In the genomic region with DNA sequence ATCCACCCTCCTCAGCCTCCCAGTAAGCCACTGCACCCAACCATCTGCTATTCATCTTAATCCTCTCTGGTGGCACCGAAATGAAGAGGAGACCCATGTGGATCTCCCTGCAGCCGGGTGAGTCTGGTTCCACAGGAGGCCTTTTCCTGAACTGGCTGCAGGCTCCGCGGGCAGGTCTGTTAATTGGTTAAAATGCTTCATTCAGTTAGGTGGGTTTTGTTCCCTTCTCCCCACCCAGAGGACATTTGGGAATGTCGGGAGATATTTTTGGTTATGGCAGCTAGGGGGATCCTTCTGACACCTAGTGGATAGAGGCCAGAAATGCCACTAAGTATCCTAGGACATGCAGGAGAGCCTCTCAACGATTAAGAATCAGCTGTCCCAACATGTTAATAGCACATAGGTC, we compare ENCODE assay signal across 8 cellular contexts. TPM values are rescaled to one million over a fixed set of nuclear protein-coding genes. Genes with fewer than 3 reads are reported as not detected.
DNase-seq lines count a peak whose midpoint lies in the region; ATAC-seq and TF ChIP-seq lines count a peak whose summit lies in the region.

No MANE protein-coding gene starts in this region.

- no peaks in the 10 kb centered on the region for H4K20me1 ChIP-seq in HCT116 (ENCODE audit: insufficient read depth)

- CTCF ChIA-PET in BJ (lab: Yijun Ruan, JAX) (interaction anchor here (0.8 to 3.5 kb wide), 15 partner anchors 10 to 755 kb away, joined by 3 to 16 read pairs (median 4); a partner anchor contains a TSS), HCT116 (lab: Charles Lee) (interaction anchor here (0.6 to 1.8 kb wide), 14 partner anchors 9 to 303 kb away, joined by 3 to 13 read pairs (median 4); a partner anchor contains a TSS)

- POLR2A ChIA-PET in BJ (lab: Charles Lee): no interaction called here
- POLR2A ChIA-PET in HCT116 (lab: Charles Lee): interaction anchor here (0.7 kb wide), 1 partner anchor 67 kb away, joined by 6 read pairs; no protein-coding TSS in a partner anchor

- peaks cover 5% of the 10 kb centered on the region for H3K27me3 ChIP-seq in BJ (ENCODE audit: control insufficient read depth, insufficient read depth, low read length)
- H3K27me3 ChIP-seq in HCT116 (ENCODE audit: insufficient read depth, low read length): no peaks in the 10 kb centered on the region
- no peaks in the 10 kb centered on the region for H3K27me3 ChIP-seq in Peyer's patch

- DNase-seq in BJ (ENCODE audit: low read depth) (no peak), HCT116 (ENCODE audit: low read depth, low spot score) (peak; percentile 57), Peyer's patch (peak in 1 of 3 donors; percentile 42), fibroblast of peridontal ligament (ENCODE audit: extremely low read depth) (peak; percentile 61), posterior vena cava (ENCODE audit: low spot score) (peak; percentile 14)
- no peak for DNase-seq in activated CD4-positive, CD25-positive, alpha-beta regulatory T cell (lab: John Stamatoyannopoulos, UW)
- DNase-seq in activated T-cell treated with anti-CD3 and anti-CD28 coated beads, Interleukin-2, amount 50 U/mL, for 48 hours: no peak

- TF ChIP-seq CTCF in BJ (IDR thresholded peaks at IDR 0.05; ENCODE audit: insufficient read depth, low read depth, low read length) (peak; percentile 75), HCT116 (IDR thresholded peaks at IDR 0.05 in 2 of 3, conservative IDR thresholded peaks at IDR 0.05 in 1 of 3; ENCODE audit: borderline replicate concordance in 1 of 3, insufficient read depth in 1 of 3, low read depth in 2 of 3, low read length in 2 of 3) (peak; percentile 79 to 86 (median 82)), Peyer's patch (IDR thresholded peaks at IDR 0.05) (peak in 4 of 6 experiments; percentile 34 to 64 (median 61))

- no peak overlapping the region for H3K27ac ChIP-seq in HCT116 (ENCODE audit: low read depth, low read length)
- H3K27ac ChIP-seq in Peyer's patch: no peak overlapping the region

- H3K36me3 ChIP-seq in BJ (ENCODE audit: control insufficient read depth, insufficient read depth, low read length): no peaks in the 10 kb centered on the region
- H3K36me3 ChIP-seq in HCT116 (ENCODE audit: control insufficient read depth in 1 of 2, insufficient read depth in 2 of 2, low read length in 2 of 2): no peaks in the 10 kb centered on the region
- H3K36me3 ChIP-seq in Peyer's patch: no peaks in the 10 kb centered on the region

- intact Hi-C loops in HCT116 (cut with micrococcal nuclease) (no loop called here), posterior vena cava (cut with DNase I) (no loop called here)

- H3K4me2 ChIP-seq in HCT116 (ENCODE audit: low read length): peak overlapping the region; percentile 69

- H3K9me2 ChIP-seq in HCT116 (ENCODE audit: insufficient read depth): no peaks in the 10 kb centered on the region

- H3K4me1 ChIP-seq in HCT116 (ENCODE audit: control insufficient read depth in 1 of 2, insufficient read depth in 2 of 2, low read length in 2 of 2) (peaks cover 4 to 10% of the 10 kb centered on the region in 2 experiments; a peak in 3 of 4 replicates), Peyer's patch (peaks cover 0 to 5% (median 0%) of the 10 kb centered on the region in 4 donors)

- peak; percentile 65 for TF ChIP-seq RAD21 in HCT116 (IDR thresholded peaks at IDR 0.05; ENCODE audit: low read depth)

- TF ChIP-seq POLR2A in HCT116 (IDR thresholded peaks at IDR 0.05; ENCODE audit: borderline replicate concordance, extremely low read depth, insufficient read depth, insufficient read length): no peak
- TF ChIP-seq POLR2A in Peyer's patch (IDR thresholded peaks at IDR 0.05): no peak

- peak overlapping the region; percentile 99 for H2AFZ ChIP-seq in HCT116 (ENCODE audit: low read depth, low read length, poor library complexity, severe bottlenecking)

- ATAC-seq in HCT116: peak; percentile 96
- ATAC-seq in GM21825 (IDR thresholded peaks at IDR 0.05; ENCODE audit: unreplicated experiment): no peak

- BruUV-seq in HCT116 (replicated peaks; lab: Mats Ljungman, UMichigan): no TSS peak

- no peak overlapping the region for H3K9ac ChIP-seq in HCT116 (ENCODE audit: low read length)

- H3K9me3 ChIP-seq in HCT116 (ENCODE audit: control insufficient read depth in 1 of 2, insufficient read depth in 1 of 2, low read depth in 1 of 2, low read length in 2 of 2): no peaks in the 10 kb centered on the region
- H3K9me3 ChIP-seq in Peyer's patch: no peaks in the 10 kb centered on the region

- H3K4me3 ChIP-seq in BJ (ENCODE audit: low read depth, low read length): no peak overlapping the region
- H3K4me3 ChIP-seq in HCT116 (replicated peaks in 1 of 2; ENCODE audit: low read depth in 1 of 2, low read length in 2 of 2): peak overlapping the region; percentile 15 to 38; a peak in 3 of 4 replicates
- no peak overlapping the region for H3K4me3 ChIP-seq in Peyer's patch

- no peaks in the 10 kb centered on the region for H3K79me2 ChIP-seq in HCT116 (ENCODE audit: insufficient read depth, low read length)

- RAD21 ChIA-PET in HCT116 (lab: Charles Lee; ENCODE audit: low non-redundant PET in 1 of 2, low total read pairs in 2 of 2, uncharacterized antibody in 2 of 2, unreplicated experiment in 2 of 2): interaction anchor here (0.6 to 1.7 kb wide), 4 partner anchors 20 to 79 kb away, joined by 3 to 9 read pairs (median 4); no protein-coding TSS in a partner anchor

TF ChIP-seq in HCT116, 20 proteins besides CTCF, POLR2A, EP300 and RAD21:
- TF ChIP-seq EGR1 (IDR thresholded peaks at IDR 0.05; ENCODE audit: low read depth) (no peak), YY1 (IDR thresholded peaks at IDR 0.05; ENCODE audit: extremely low read depth, insufficient replicate concordance, low read depth, low read length) (peak; percentile 54), JUND (IDR thresholded peaks at IDR 0.05) (no peak)
- TF ChIP-seq, protein P1, sequence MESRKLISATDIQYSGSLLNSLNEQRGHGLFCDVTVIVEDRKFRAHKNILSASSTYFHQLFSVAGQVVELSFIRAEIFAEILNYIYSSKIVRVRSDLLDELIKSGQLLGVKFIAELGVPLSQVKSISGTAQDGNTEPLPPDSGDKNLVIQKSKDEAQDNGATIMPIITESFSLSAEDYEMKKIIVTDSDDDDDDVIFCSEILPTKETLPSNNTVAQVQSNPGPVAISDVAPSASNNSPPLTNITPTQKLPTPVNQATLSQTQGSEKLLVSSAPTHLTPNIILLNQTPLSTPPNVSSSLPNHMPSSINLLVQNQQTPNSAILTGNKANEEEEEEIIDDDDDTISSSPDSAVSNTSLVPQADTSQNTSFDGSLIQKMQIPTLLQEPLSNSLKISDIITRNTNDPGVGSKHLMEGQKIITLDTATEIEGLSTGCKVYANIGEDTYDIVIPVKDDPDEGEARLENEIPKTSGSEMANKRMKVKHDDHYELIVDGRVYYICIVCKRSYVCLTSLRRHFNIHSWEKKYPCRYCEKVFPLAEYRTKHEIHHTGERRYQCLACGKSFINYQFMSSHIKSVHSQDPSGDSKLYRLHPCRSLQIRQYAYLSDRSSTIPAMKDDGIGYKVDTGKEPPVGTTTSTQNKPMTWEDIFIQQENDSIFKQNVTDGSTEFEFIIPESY (IDR thresholded peaks at IDR 0.05; ENCODE audit: extremely low read depth, insufficient replicate concordance, low read length): peak; percentile 26
TF ChIP-seq in HCT116: peak in this region for 2.

RNA-seq across cellular contexts. Expression of a gene that starts 16.7 kb away (rescaled TPM):
- not detected in 2 replicates for polyA plus RNA-seq in BJ (2011; rRNA removed)
- not detected in 2 replicates for polyA minus RNA-seq in BJ (2011; rRNA and poly(A)+ RNA removed)
- total RNA-seq in HCT116 (2021; ENCODE audit: unreplicated experiment): 0.15 TPM
- polyA plus RNA-seq in HCT116 (2012): not detected in 2 replicates
- 1 to 10 TPM; 2.2 to 9.9 (median 3.6) TPM for total RNA-seq in Peyer's patch
- 1 to 10 TPM; 1.1 to 2.5 TPM for total RNA-seq in posterior vena cava

RNA-seq across cellular contexts. Expression of a gene that starts 48.9 kb away (rescaled TPM):
- not detected in 2 replicates for polyA plus RNA-seq in BJ (2011; rRNA removed)
- polyA minus RNA-seq in BJ (2011; rRNA and poly(A)+ RNA removed): not detected in 2 replicates
- 0.07 TPM for total RNA-seq in HCT116 (2021; ENCODE audit: unreplicated experiment)
- polyA plus RNA-seq in HCT116 (2012): not detected in 2 replicates
- 100 to 1,000 TPM in 3 of 4 donors, 1 to 10 TPM in 1; 9.9 to 585 (median 158) TPM for total RNA-seq in Peyer's patch
- not detected for total RNA-seq in posterior vena cava

RNA-seq across cellular contexts. Expression of a gene that starts 50.1 kb away (rescaled TPM):
- 4.2 and 4.7 TPM in 2 replicates for polyA plus RNA-seq in BJ (2011; rRNA removed)
- polyA minus RNA-seq in BJ (2011; rRNA and poly(A)+ RNA removed): 3.6 and 4.0 TPM in 2 replicates
- total RNA-seq in HCT116 (2021; ENCODE audit: unreplicated experiment) (0.52 TPM), Peyer's patch (10 to 100 TPM; 40.4 to 96.3 (median 47.4) TPM), posterior vena cava (1 to 10 TPM; 1.7 to 7.4 TPM)
- 0.13 and 0.19 TPM in 2 replicates for polyA plus RNA-seq in HCT116 (2012)

Comparison
In these comparisons a context has a peak if more than half of its experiments do, and no peak if none do; other contexts are left out.
1. DNase-seq: peak in HCT116 (single experiment), fibroblast of peridontal ligament (single experiment) and posterior vena cava (single experiment); none in BJ (single experiment), activated CD4-positive, CD25-positive, alpha-beta regulatory T cell (0 of 4) and activated T-cell treated with anti-CD3 and anti-CD28 coated beads, Interleukin-2, amount 50 U/mL, for 48 hours (0 of 2).
2. H3K4me3 ChIP-seq: peak in HCT116 (2 of 2); none in BJ (single experiment) and Peyer's patch (0 of 4).
3. RNA of a gene that starts 48.9 kb away (total RNA-seq): 9.9 to 585 TPM in Peyer's patch; 0.07 TPM in HCT116 (single experiment) and not detected in posterior vena cava; every median in the first group is over 10 times any median in the second.
4. RNA of a gene that starts 50.1 kb away (total RNA-seq): 40.4 to 96.3 TPM in Peyer's patch; 1.7 to 7.4 TPM in posterior vena cava and 0.52 TPM in HCT116 (single experiment); every median in the first group is over 4 times any median in the second.
5. Peak in every context shown above with its lines, with median percentiles within 50 percentile points of each other: CTCF ChIP-seq.